23 cellular contexts compared by ENCODE assay signal in the genomic region with DNA sequence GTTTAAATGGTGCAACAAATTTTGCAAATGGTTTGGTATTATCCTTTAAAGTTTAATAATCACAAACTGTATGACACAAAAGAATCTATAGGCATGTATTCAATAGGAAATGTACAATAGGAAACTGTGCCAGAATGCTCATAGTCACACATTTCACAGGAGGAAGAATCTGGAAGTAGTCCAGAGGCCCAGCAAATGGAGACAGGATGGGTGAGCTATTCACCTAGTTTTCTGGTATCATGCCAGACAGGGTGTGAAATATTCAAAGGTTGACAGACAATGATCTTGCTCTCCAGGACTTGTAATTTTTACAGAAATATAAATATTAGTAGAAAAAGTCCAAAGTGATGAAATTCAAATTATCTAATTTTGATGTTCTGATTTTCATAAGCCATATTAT.
DNase-seq lines count a peak whose midpoint lies in the region; ATAC-seq and TF ChIP-seq lines count a peak whose summit lies in the region.
"Had no signal": no experiment of that assay in that cellular context is flagged by ENCODE, and none has a peak within 500 bp of the region (broad histone marks: within the 10 kb centered on the region; RNA-seq: fewer than 3 reads in every experiment).

No MANE protein-coding gene starts in this region.

- no peak overlapping the region for H2AFZ ChIP-seq in GM23248
- H2AFZ ChIP-seq in PC-3 (ENCODE audit: low read length): no peak overlapping the region

- H3K36me3 ChIP-seq in GM23248 (ENCODE audit: low read depth) (no peaks in the 10 kb centered on the region), PC-3 (ENCODE audit: low read depth, low read length) (no peaks in the 10 kb centered on the region)
- H3K36me3 ChIP-seq: BE2C; BLaER1 treated with 17β-estradiol and CSF1 and Interleukin-3, amounts not matched to agents 10 nM and 100 nM; HAP-1 had no signal

- H3F3A ChIP-seq in GM23248 (ENCODE audit: insufficient read depth): no peaks in the 10 kb centered on the region
- H3F3A ChIP-seq in PC-3 (ENCODE audit: low read length, unreplicated experiment): no peaks in the 10 kb centered on the region

- TF ChIP-seq CTCF in PC-3 (conservative IDR thresholded peaks at IDR 0.05; ENCODE audit: low read depth, low read length): no peak

- H3K36me3 Mint-ChIP-seq in activated CD4-positive, alpha-beta T cell treated with anti-CD3 and anti-CD28 coated beads, Interleukin-2, amount 10 ng/mL, durations not matched to agents 24 days and 14 days (ENCODE audit: low read depth): no peaks in the 10 kb centered on the region
- H3K36me3 Mint-ChIP-seq: CD14-positive monocyte; CD4-positive, alpha-beta memory T cell had no signal

- no peaks in the 10 kb centered on the region for H3K79me2 ChIP-seq in GM23248 (ENCODE audit: insufficient read depth)
- H3K79me2 ChIP-seq in PC-3 (ENCODE audit: low read length): no peaks in the 10 kb centered on the region

- no peaks in the 10 kb centered on the region for H3K4me1 Mint-ChIP-seq in activated CD4-positive, alpha-beta T cell treated with anti-CD3 and anti-CD28 coated beads, Interleukin-2, amount 10 ng/mL, durations not matched to agents 24 days and 14 days
- H3K4me1 Mint-ChIP-seq: CD14-positive monocyte; CD4-positive, alpha-beta memory T cell had no signal

- H4K20me1 ChIP-seq in GM23248 (ENCODE audit: insufficient read depth): no peaks in the 10 kb centered on the region
- H4K20me1 ChIP-seq in PC-3 (ENCODE audit: low read length): no peaks in the 10 kb centered on the region
- H4K20me1 ChIP-seq: BLaER1 treated with 17β-estradiol and CSF1 and Interleukin-3, amounts not matched to agents 10 nM and 100 nM had no signal

- H3K9me2 ChIP-seq in GM23248 (ENCODE audit: insufficient read depth) (no peaks in the 10 kb centered on the region), PC-3 (replicated peaks; ENCODE audit: low read length) (no peaks in the 10 kb centered on the region)

- POLR2A ChIA-PET in PC-3 (lab: Charles Lee; ENCODE audit: unreplicated experiment): no interaction called here

- H3K27ac ChIP-seq in GM23248: no peak overlapping the region
- H3K27ac ChIP-seq in PC-3 (ENCODE audit: low read length): no peak overlapping the region
- H3K27ac ChIP-seq: A549 had no signal

- no peak overlapping the region for H3K27ac Mint-ChIP-seq in activated CD4-positive, alpha-beta T cell treated with anti-CD3 and anti-CD28 coated beads, Interleukin-2, amount 10 ng/mL, durations not matched to agents 24 days and 14 days
- H3K27ac Mint-ChIP-seq: CD4-positive, alpha-beta memory T cell; HFFc6 had no signal

- H3K9ac ChIP-seq in GM23248 (no peak overlapping the region), PC-3 (ENCODE audit: low read length) (no peak overlapping the region)

- DNase-seq in GM23248 (peak; percentile 1), PC-3 (peak; percentile 5), dermis microvascular lymphatic vessel endothelial cell (ENCODE audit: low read depth in 2 of 2) (peak; percentile 9 to 24), glomerular visceral epithelial cell (ENCODE audit: extremely low spot score) (peak; percentile 18), nucleus accumbens (lab: John Stamatoyannopoulos, UW) (no peak)
- DNase-seq in activated CD4-positive, alpha-beta T cell treated with anti-CD3 and anti-CD28 coated beads, Interleukin-2, amount 10 ng/mL, durations not matched to agents 24 days and 14 days: no peak
- DNase-seq: 8988T; ACHN; AML-193; BE2C; Calu3; CD4-positive, alpha-beta memory T cell; COR-L47; DMS53; DMS79 treated with DMSO at 0.1 percent for 48 hours; GF-D8; GOT3; HFFc6 had no signal

- intact Hi-C loops in PC-3 (cut with micrococcal nuclease): no loop called here
- intact Hi-C loops in activated CD4-positive, alpha-beta T cell treated with anti-CD3 and anti-CD28 coated beads, Interleukin-2, amount 10 ng/mL, durations not matched to agents 24 days and 14 days (cut with micrococcal nuclease): no loop called here

- CTCF ChIA-PET in PC-3 (lab: Charles Lee): no interaction called here

- H3K4me3 ChIP-seq in GM23248 (no peak overlapping the region), PC-3 (ENCODE audit: low read length) (no peak overlapping the region)
- H3K4me3 ChIP-seq: A549; BLaER1 treated with 17β-estradiol and CSF1 and Interleukin-3, amounts not matched to agents 10 nM and 100 nM; HAP-1 had no signal

- H3K9me3 Mint-ChIP-seq in activated CD4-positive, alpha-beta T cell treated with anti-CD3 and anti-CD28 coated beads, Interleukin-2, amount 10 ng/mL, durations not matched to agents 24 days and 14 days: peaks cover 5% of the 10 kb centered on the region

- H3K27me3 Mint-ChIP-seq in activated CD4-positive, alpha-beta T cell treated with anti-CD3 and anti-CD28 coated beads, Interleukin-2, amount 10 ng/mL, durations not matched to agents 24 days and 14 days: no peaks in the 10 kb centered on the region
- H3K27me3 Mint-ChIP-seq: CD4-positive, alpha-beta memory T cell had no signal

- ATAC-seq in PC-3 (no peak), HG03460 (IDR thresholded peaks at IDR 0.05; ENCODE audit: unreplicated experiment) (no peak)
- ATAC-seq: A549 had no signal

- no peak overlapping the region for H3K4me2 ChIP-seq in GM23248 (ENCODE audit: unreplicated experiment)
- no peak overlapping the region for H3K4me2 ChIP-seq in PC-3 (ENCODE audit: low read length)
- H3K4me2 ChIP-seq: A549 had no signal

- no peaks in the 10 kb centered on the region for H3K27me3 ChIP-seq in GM23248 (replicated peaks; ENCODE audit: insufficient read depth)
- no peaks in the 10 kb centered on the region for H3K27me3 ChIP-seq in PC-3 (ENCODE audit: low read length)
- H3K27me3 ChIP-seq: BE2C; BLaER1 treated with 17β-estradiol and CSF1 and Interleukin-3, amounts not matched to agents 10 nM and 100 nM had no signal

- no TSS peak for BruUV-seq in PC-3 (replicated peaks; lab: Mats Ljungman, UMichigan)

- H3K4me1 ChIP-seq in GM23248 (ENCODE audit: insufficient read depth) (no peaks in the 10 kb centered on the region), PC-3 (ENCODE audit: insufficient read depth, low read length) (no peaks in the 10 kb centered on the region)
- H3K4me1 ChIP-seq: A549, BE2C, HAP-1 had no signal

- H3K4me3 Mint-ChIP-seq in activated CD4-positive, alpha-beta T cell treated with anti-CD3 and anti-CD28 coated beads, Interleukin-2, amount 10 ng/mL, durations not matched to agents 24 days and 14 days: no peak overlapping the region
- H3K4me3 Mint-ChIP-seq: CD14-positive monocyte; CD4-positive, alpha-beta memory T cell; HFFc6 had no signal

- H3K9me3 ChIP-seq in GM23248 (ENCODE audit: low read depth) (no peaks in the 10 kb centered on the region), PC-3 (ENCODE audit: low read length) (no peaks in the 10 kb centered on the region)
- H3K9me3 ChIP-seq: A549, BE2C, HAP-1 had no signal

- in situ Hi-C loops in GM23248 (cut with MboI): no loop called here

Comparison
In these comparisons a context has a peak if more than half of its experiments do, and no peak if none do; other contexts are left out.
1. DNase-seq: peak in GM23248 (single experiment), PC-3 (single experiment), dermis microvascular lymphatic vessel endothelial cell (2 of 2) and glomerular visceral epithelial cell (single experiment); none in activated CD4-positive, alpha-beta T cell treated with anti-CD3 and anti-CD28 coated beads, Interleukin-2, amount 10 ng/mL, durations not matched to agents 24 days and 14 days (single experiment) and nucleus accumbens (0 of 56).